27 cellular contexts compared by ENCODE assay signal in the genomic region with DNA sequence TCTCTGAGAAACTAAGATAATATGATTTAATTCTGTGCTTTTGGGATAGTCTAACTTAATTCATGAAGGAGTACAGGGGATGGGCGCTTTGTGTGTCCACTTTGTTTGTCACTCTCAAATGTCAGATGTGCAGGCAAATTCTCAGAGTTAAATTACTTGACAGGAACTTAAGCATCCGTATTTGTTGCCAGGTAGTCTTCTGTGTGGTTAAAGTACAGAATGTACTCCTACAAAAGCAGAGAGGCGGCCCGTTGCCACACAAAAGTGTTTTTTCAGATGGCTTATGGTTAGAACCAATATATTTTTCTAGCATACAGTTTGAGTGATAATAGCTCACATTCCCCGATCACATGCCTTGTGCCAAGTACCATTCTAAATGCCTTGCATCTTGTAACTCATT.
"Had no signal": no experiment of that assay in that cellular context is flagged by ENCODE, and none has a peak within 500 bp of the region (broad histone marks: within the 10 kb centered on the region; RNA-seq: fewer than 3 reads in every experiment).

No MANE protein-coding gene starts in this region.

- H3K4me3 ChIP-seq: ascending aorta, breast epithelium, cardiac muscle cell, coronary artery, dorsolateral prefrontal cortex had no signal

- H3K27me3 ChIP-seq: ascending aorta, breast epithelium, cardiac muscle cell, dorsolateral prefrontal cortex had no signal

- H3K9me3 ChIP-seq: ascending aorta, breast epithelium had no signal

- H3K36me3 ChIP-seq: ascending aorta, breast epithelium, cardiac muscle cell, WERI-Rb-1 had no signal

- DNase-seq: activated B cell treated with CpG ODN at 0.5 μM for 24 hours; activated CD4-positive, alpha-beta T cell treated with anti-CD3 and anti-CD28 coated beads for 48 hours; activated CD4-positive, alpha-beta T cell treated with anti-CD3 and anti-CD28 coated beads, Interleukin-2, amount 50 U/mL, for 1 hour; activated CD4-positive, alpha-beta T cell treated with anti-CD3 and anti-CD28 coated beads, Interleukin-2, amount 50 U/mL, for 48 hours; activated CD8-positive, alpha-beta memory T cell treated with anti-CD3 and anti-CD28 coated beads, Interleukin-2, amount 10 ng/mL, durations not matched to agents 7 days and 5 days; activated CD8-positive, alpha-beta memory T cell treated with anti-CD3 and anti-CD28 coated beads, Interleukin-2, amount 50 U/mL, for 4 hours; activated CD8-positive, alpha-beta T cell treated with anti-CD3 and anti-CD28 coated beads, Interleukin-2, amount 10 ng/mL, durations not matched to agents 7 days and 5 days; activated effector memory CD4-positive, alpha-beta T cell treated with anti-CD3 and anti-CD28 coated beads, Interleukin-2, amount 50 U/mL, for 16 hours; activated naive CD4-positive, alpha-beta T cell treated with anti-CD3 and anti-CD28 coated beads for 36 hours; activated naive CD8-positive, alpha-beta T cell treated with anti-CD3 and anti-CD28 coated beads for 36 hours; activated naive CD8-positive, alpha-beta T cell treated with anti-CD3 and anti-CD28 coated beads, Interleukin-2, amount 50 U/mL, for 24 hours; activated T-cell treated with anti-CD3 and anti-CD28 coated beads, Interleukin-2, amount 50 U/mL, for 1 hour; activated T-cell treated with anti-CD3 and anti-CD28 coated beads, Interleukin-2, amount 50 U/mL, for 48 hours; central memory CD4-positive, alpha-beta T cell; cerebellar nuclear complex; dorsolateral prefrontal cortex; effector memory CD4-positive, alpha-beta T cell; endodermal cell; foreskin fibroblast; T-helper 1 cell; T-helper 17 cell; T1000; WERI-Rb-1 had no signal

- H3K27ac ChIP-seq: ascending aorta, cardiac muscle cell, WERI-Rb-1 had no signal

- H3K4me1 ChIP-seq: ascending aorta, breast epithelium had no signal
